8 cellular contexts compared by ENCODE assay signal in genomic region chr3:111667621-111668239, GRCh38. TPM values are rescaled to one million over a fixed set of nuclear protein-coding genes. Genes with fewer than 3 reads are reported as not detected.
DNase-seq lines count a peak whose midpoint lies in the region; ATAC-seq lines count a peak whose summit lies in the region.

No MANE protein-coding gene starts in this region.

- peak overlapping the region; percentile 56 to 67 for H3K4me3 Mint-ChIP-seq in stimulated activated naive B cell treated with anti-CD40 and anti-IgM and Interleukin-4, amounts not matched to agents 10 μg/mL and 1 μg/mL and 100 μg/mL, for 72 hours

- DNase-seq in NOMO-1 treated with dmso at 0.1 percent for 144 hours (lab: John Stamatoyannopoulos, UW; ENCODE audit: unreplicated experiment) (peak; percentile 92), left colon (peak; percentile 33 to 53), ecto neural progenitor cell (ENCODE audit: low spot score) (no peak), NCI-H1694 treated with DMSO at 0.1 percent for 48 hours (lab: John Stamatoyannopoulos, UW) (no peak)
- peak; percentile 43 for DNase-seq in activated effector memory CD4-positive, alpha-beta T cell treated with Interleukin-2 at 50 U/mL for 16 hours
- DNase-seq in stimulated activated naive B cell treated with anti-CD40 and anti-IgM and Interleukin-4, amounts not matched to agents 10 μg/mL and 1 μg/mL and 100 μg/mL, for 72 hours, result peak; percentile 66

- H3K27me3 Mint-ChIP-seq in stimulated activated naive B cell treated with anti-CD40 and anti-IgM and Interleukin-4, amounts not matched to agents 10 μg/mL and 1 μg/mL and 100 μg/mL, for 72 hours, result no peaks in the 10 kb centered on the region

- H3K9me3 Mint-ChIP-seq in stimulated activated naive B cell treated with anti-CD40 and anti-IgM and Interleukin-4, amounts not matched to agents 10 μg/mL and 1 μg/mL and 100 μg/mL, for 72 hours, result peaks cover 3 to 4% of the 10 kb centered on the region in 2 donors

- peak overlapping the region; percentile 93 for H3K27ac Mint-ChIP-seq in stimulated activated naive B cell treated with anti-CD40 and anti-IgM and Interleukin-4, amounts not matched to agents 10 μg/mL and 1 μg/mL and 100 μg/mL, for 72 hours

- ATAC-seq in GM18499 (IDR thresholded peaks at IDR 0.05; ENCODE audit: insufficient read depth, unreplicated experiment) (peak; percentile 96), HG02642 (IDR thresholded peaks at IDR 0.05; ENCODE audit: poor library complexity, unreplicated experiment) (peak; percentile 98), left colon (peak; percentile 87)
- peak; percentile 100 for ATAC-seq in stimulated activated naive B cell treated with anti-CD40 and anti-IgM and Interleukin-4, amounts not matched to agents 10 μg/mL and 1 μg/mL and 100 μg/mL, for 72 hours (replicated peaks)

- intact Hi-C loops in left colon (cut with DNase I, micrococcal nuclease), result loop anchor here in 1 of 2 donors (5.0 kb wide), 1 partner anchor 300 kb away; no protein-coding TSS in a partner anchor

- H3K36me3 Mint-ChIP-seq in stimulated activated naive B cell treated with anti-CD40 and anti-IgM and Interleukin-4, amounts not matched to agents 10 μg/mL and 1 μg/mL and 100 μg/mL, for 72 hours, result peaks cover 3 to 5% of the 10 kb centered on the region in 2 donors

- peaks cover 17 to 26% of the 10 kb centered on the region in 2 donors for H3K4me1 Mint-ChIP-seq in stimulated activated naive B cell treated with anti-CD40 and anti-IgM and Interleukin-4, amounts not matched to agents 10 μg/mL and 1 μg/mL and 100 μg/mL, for 72 hours

RNA-seq across cellular contexts. Expression of gene PLCXD2, which starts 6.7 kb away (rescaled TPM):
- total RNA-seq in left colon, result 1 to 10 TPM; 6.9 to 7.8 TPM

Comparison
In these comparisons a context has a peak if more than half of its experiments do, and no peak if none do; other contexts are left out.
1. DNase-seq: peak in NOMO-1 treated with dmso at 0.1 percent for 144 hours (single experiment), activated effector memory CD4-positive, alpha-beta T cell treated with Interleukin-2 at 50 U/mL for 16 hours (single experiment), left colon (2 of 2) and stimulated activated naive B cell treated with anti-CD40 and anti-IgM and Interleukin-4, amounts not matched to agents 10 μg/mL and 1 μg/mL and 100 μg/mL, for 72 hours (single experiment); none in ecto neural progenitor cell (single experiment) and NCI-H1694 treated with DMSO at 0.1 percent for 48 hours (single experiment).
2. Peak in every context shown above with its lines, with median percentiles within 50 percentile points of each other: ATAC-seq.